ENCODE assay signal across 10 cellular contexts in the genomic region with DNA sequence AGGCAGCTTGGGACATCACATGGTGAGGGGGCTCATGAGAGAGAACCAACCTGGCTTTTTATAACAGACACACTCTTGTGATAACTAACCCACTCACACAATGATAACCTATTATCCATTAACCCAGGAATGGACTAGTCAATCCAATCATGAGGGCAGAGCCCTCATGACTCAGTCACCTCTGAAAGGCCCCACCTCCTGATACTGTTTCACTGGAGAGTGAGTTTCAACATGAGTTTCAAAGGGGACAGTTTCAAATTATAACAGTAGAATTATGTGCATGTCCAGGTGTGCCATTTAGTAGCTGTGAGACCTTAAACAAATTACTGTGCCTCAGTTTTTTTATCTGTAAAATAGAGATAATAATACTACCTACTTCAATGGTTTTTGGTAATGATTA. TPM values are rescaled to one million over a fixed set of nuclear protein-coding genes. Genes with fewer than 3 reads are reported as not detected.
DNase-seq lines count a peak whose midpoint lies in the region; ATAC-seq, FAIRE-seq and TF ChIP-seq lines count a peak whose summit lies in the region.
"Had no signal": no experiment of that assay in that cellular context is flagged by ENCODE, and none has a peak within 500 bp of the region (broad histone marks: within the 10 kb centered on the region; RNA-seq: fewer than 3 reads in every experiment).

No MANE protein-coding gene starts in this region.

- H3K36me3 Mint-ChIP-seq in T-helper 17 cell (ENCODE audit: low read depth), result no peaks in the 10 kb centered on the region

- no peak for FAIRE-seq in D721Med (lab: Jason Lieb, UNC)

- H3K4me3 Mint-ChIP-seq in T-helper 17 cell, result no peak overlapping the region

- no peaks in the 10 kb centered on the region for H3K27me3 Mint-ChIP-seq in T-helper 17 cell

- no peak for TF ChIP-seq POLR2A in esophagus squamous epithelium (IDR thresholded peaks at IDR 0.05)
- no peak for TF ChIP-seq POLR2A in uterus (IDR thresholded peaks at IDR 0.05)

- no peak overlapping the region for H3K27ac Mint-ChIP-seq in T-helper 17 cell

- H3K36me3 ChIP-seq in esophagus squamous epithelium (no peaks in the 10 kb centered on the region), uterus (no peaks in the 10 kb centered on the region)

- no peak for TF ChIP-seq CTCF in esophagus squamous epithelium (IDR thresholded peaks at IDR 0.05)
- no peak for TF ChIP-seq CTCF in uterus (IDR thresholded peaks at IDR 0.05)
- no peak for TF ChIP-seq CTCF in D721Med (IDR thresholded peaks at IDR 0.05; ENCODE audit: insufficient read depth, missing control alignments)

- no peaks in the 10 kb centered on the region for H3K9me3 ChIP-seq in esophagus squamous epithelium
- no peaks in the 10 kb centered on the region for H3K9me3 ChIP-seq in T-helper 17 cell (ENCODE audit: control insufficient read depth, low read length, poor library complexity, severe bottlenecking)
- H3K9me3 ChIP-seq in uterus, result no peaks in the 10 kb centered on the region

- H3K4me3 ChIP-seq in esophagus squamous epithelium (no peak overlapping the region), uterus (no peak overlapping the region)

- intact Hi-C loops in esophagus squamous epithelium (cut with DNase I) (no loop called here), uterus (cut with DNase I; ENCODE audit: low total_unique reads) (no loop called here)

- DNase-seq in esophagus squamous epithelium (lab: John Stamatoyannopoulos, UW), result no peak
- DNase-seq in T-helper 17 cell, result no peak
- DNase-seq in RKO (ENCODE audit: low spot score), result no peak
- no peak for DNase-seq in uterus
- no peak for DNase-seq in D721Med (ENCODE audit: insufficient read length, low spot score)
- DNase-seq: NCI-H1930, right cardiac atrium had no signal

- H3K27me3 ChIP-seq in esophagus squamous epithelium (no peaks in the 10 kb centered on the region), uterus (no peaks in the 10 kb centered on the region)

- ATAC-seq in GM18502 (IDR thresholded peaks at IDR 0.05; ENCODE audit: poor library complexity, unreplicated experiment) (peak; percentile 86), GM21381 (IDR thresholded peaks at IDR 0.05; ENCODE audit: unreplicated experiment) (peak; percentile 92), HG03354 (IDR thresholded peaks at IDR 0.05; ENCODE audit: poor library complexity, severe bottlenecking, unreplicated experiment) (peak; percentile 97), T-helper 17 cell (no peak)
- ATAC-seq: right cardiac atrium had no signal

- H3K4me1 ChIP-seq in esophagus squamous epithelium, result peaks cover 38 to 95% (median 47%) of the 10 kb centered on the region in 3 donors
- H3K4me1 ChIP-seq in uterus, result peaks cover 0 to 10% of the 10 kb centered on the region in 2 donors

- H3K4me1 Mint-ChIP-seq in T-helper 17 cell, result peaks cover 12% of the 10 kb centered on the region

- peak overlapping the region in 3 of 4 donors; percentile 82 to 88 (median 85) for H3K27ac ChIP-seq in esophagus squamous epithelium
- no peak overlapping the region for H3K27ac ChIP-seq in uterus

RNA-seq across cellular contexts. Expression of gene PPP2R5A, which starts 47.6 kb away (rescaled TPM):
- total RNA-seq in esophagus squamous epithelium (10 to 100 TPM; 57.5 to 78.8 (median 63.7) TPM), T-helper 17 cell (10 to 100 TPM; 52.1 to 52.4 TPM), uterus (10 to 100 TPM; 14.9 to 44.4 (median 34.6) TPM)

Comparison
In these comparisons a context has a peak if more than half of its experiments do, and no peak if none do; other contexts are left out.
1. H3K27ac ChIP-seq: peak in esophagus squamous epithelium (3 of 4); none in uterus (0 of 2).